29 cellular contexts compared by ENCODE assay signal in the genomic region with DNA sequence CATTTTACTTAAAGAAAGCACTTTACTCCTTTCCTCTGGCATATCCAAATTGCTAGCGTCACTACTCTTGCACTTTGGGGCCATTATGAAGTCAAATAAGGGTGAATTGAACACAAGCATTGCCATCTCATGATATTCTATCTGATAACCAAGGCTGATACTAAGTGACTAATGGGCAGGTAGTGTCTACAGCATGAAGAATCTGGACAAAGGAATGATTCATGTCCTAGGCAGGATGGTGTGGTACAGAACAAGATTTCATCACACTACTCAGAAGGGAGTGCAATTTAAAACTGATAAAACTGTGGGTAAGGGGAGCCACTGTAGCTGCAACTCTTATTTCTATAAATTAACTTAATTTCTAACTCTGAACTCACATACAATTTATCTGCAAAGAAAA. TPM values are rescaled to one million over a fixed set of nuclear protein-coding genes. Genes with fewer than 3 reads are reported as not detected.
DNase-seq lines count a peak whose midpoint lies in the region; ATAC-seq, FAIRE-seq and TF ChIP-seq lines count a peak whose summit lies in the region.
"Had no signal": no experiment of that assay in that cellular context is flagged by ENCODE, and none has a peak within 500 bp of the region (broad histone marks: within the 10 kb centered on the region; RNA-seq: fewer than 3 reads in every experiment).

No MANE protein-coding gene starts in this region.

- no peak overlapping the region for H3K4me3 ChIP-seq in astrocyte (ENCODE audit: insufficient read depth, low read depth, low read length)
- H3K4me3 ChIP-seq in foreskin fibroblast (ENCODE audit: low read depth in 1 of 2, low read length in 2 of 2), result no peak overlapping the region
- no peak overlapping the region for H3K4me3 ChIP-seq in CD8-positive, alpha-beta T cell (ENCODE audit: low read depth, low read length)
- H3K4me3 ChIP-seq: right atrium auricular region, stomach, vagina had no signal

- TF ChIP-seq CTCF in astrocyte (IDR thresholded peaks at IDR 0.05; ENCODE audit: insufficient read depth, low read depth, low read length), result no peak
- TF ChIP-seq CTCF in foreskin fibroblast (IDR thresholded peaks at IDR 0.05; ENCODE audit: low read depth, low read length), result no peak
- TF ChIP-seq CTCF in CD8-positive, alpha-beta T cell (IDR thresholded peaks at IDR 0.05), result no peak
- no peak for TF ChIP-seq CTCF in HFFc6 (IDR thresholded peaks at IDR 0.05)

- H3K27ac ChIP-seq in astrocyte (ENCODE audit: low read depth, low read length), result peak overlapping the region; percentile 24
- no peak overlapping the region for H3K27ac ChIP-seq in CD8-positive, alpha-beta T cell (ENCODE audit: low read depth, low read length)
- H3K27ac ChIP-seq: KMS-11, right atrium auricular region, stomach, vagina had no signal

- CTCF ChIA-PET in CD8-positive, alpha-beta T cell (lab: Charles Lee), result no interaction called here

- H3K4me3 Mint-ChIP-seq in astrocyte (ENCODE audit: unreplicated experiment) (no peak overlapping the region), HFFc6 (no peak overlapping the region)
- H3K4me3 Mint-ChIP-seq in CD8-positive, alpha-beta T cell, result no peak overlapping the region
- H3K4me3 Mint-ChIP-seq: activated B cell treated with CpG ODN at 0.5 μM for 24 hours; activated naive CD8-positive, alpha-beta T cell treated with anti-CD3 and anti-CD28 coated beads, Interleukin-2, amount 50 U/mL, for 24 hours; activated T-cell treated with anti-CD3 and anti-CD28 coated beads, Interleukin-2, amount 50 U/mL, for 24 hours; CD4-positive, CD25-positive, alpha-beta regulatory T cell; nephron progenitor cell had no signal

- no peak overlapping the region for H2AFZ ChIP-seq in astrocyte (ENCODE audit: low read depth, low read length)

- no peak overlapping the region for H3K9ac ChIP-seq in astrocyte (ENCODE audit: low read length)
- H3K9ac ChIP-seq: KMS-11 had no signal

- peaks cover 4% of the 10 kb centered on the region for H3K4me1 ChIP-seq in astrocyte (ENCODE audit: insufficient read depth, low read length)
- no peaks in the 10 kb centered on the region for H3K4me1 ChIP-seq in CD8-positive, alpha-beta T cell (ENCODE audit: insufficient read depth, low read length)
- H3K4me1 ChIP-seq: right atrium auricular region, stomach, vagina had no signal

- H3K36me3 Mint-ChIP-seq in astrocyte (ENCODE audit: low read depth, unreplicated experiment) (no peaks in the 10 kb centered on the region), HFFc6 (ENCODE audit: low read depth) (no peaks in the 10 kb centered on the region)
- H3K36me3 Mint-ChIP-seq in CD8-positive, alpha-beta T cell, result no peaks in the 10 kb centered on the region
- H3K36me3 Mint-ChIP-seq: CD4-positive, CD25-positive, alpha-beta regulatory T cell had no signal

- H3K36me3 ChIP-seq in astrocyte (ENCODE audit: insufficient read depth, low read length), result no peaks in the 10 kb centered on the region
- H3K36me3 ChIP-seq in CD8-positive, alpha-beta T cell (ENCODE audit: insufficient read depth, low read length), result no peaks in the 10 kb centered on the region
- H3K36me3 ChIP-seq: right atrium auricular region, stomach, vagina had no signal

- H3K27me3 ChIP-seq in astrocyte (ENCODE audit: insufficient read depth, low read length), result no peaks in the 10 kb centered on the region
- H3K27me3 ChIP-seq in CD8-positive, alpha-beta T cell (ENCODE audit: insufficient read depth, low read length), result no peaks in the 10 kb centered on the region
- H3K27me3 ChIP-seq: right atrium auricular region, stomach, vagina had no signal

- H3K27me3 Mint-ChIP-seq in astrocyte (ENCODE audit: low read depth, unreplicated experiment) (no peaks in the 10 kb centered on the region), HFFc6 (ENCODE audit: insufficient read depth) (no peaks in the 10 kb centered on the region)
- no peaks in the 10 kb centered on the region for H3K27me3 Mint-ChIP-seq in CD8-positive, alpha-beta T cell (ENCODE audit: low read depth)
- H3K27me3 Mint-ChIP-seq: activated B cell treated with CpG ODN at 0.5 μM for 24 hours; CD4-positive, CD25-positive, alpha-beta regulatory T cell had no signal

- no peaks in the 10 kb centered on the region for H3K79me2 ChIP-seq in astrocyte (ENCODE audit: insufficient read depth, low read length)

- H3K27ac Mint-ChIP-seq in astrocyte (ENCODE audit: unreplicated experiment) (peak overlapping the region; percentile 85), HFFc6 (no peak overlapping the region)
- H3K27ac Mint-ChIP-seq in CD8-positive, alpha-beta T cell, result no peak overlapping the region
- H3K27ac Mint-ChIP-seq: activated B cell treated with CpG ODN at 0.5 μM for 24 hours; activated naive CD8-positive, alpha-beta T cell treated with anti-CD3 and anti-CD28 coated beads, Interleukin-2, amount 50 U/mL, for 24 hours; activated T-cell treated with anti-CD3 and anti-CD28 coated beads, Interleukin-2, amount 50 U/mL, for 24 hours; CD4-positive, CD25-positive, alpha-beta regulatory T cell; nephron progenitor cell had no signal

- POLR2A ChIA-PET in CD8-positive, alpha-beta T cell (lab: Charles Lee), result no interaction called here

- no peaks in the 10 kb centered on the region for H3K9me3 ChIP-seq in astrocyte (ENCODE audit: insufficient read depth, low read depth, low read length)
- no peaks in the 10 kb centered on the region for H3K9me3 ChIP-seq in CD8-positive, alpha-beta T cell (ENCODE audit: low read length)
- H3K9me3 ChIP-seq: right atrium auricular region, stomach, vagina had no signal

- H3K9me3 Mint-ChIP-seq in astrocyte (ENCODE audit: unreplicated experiment) (no peaks in the 10 kb centered on the region), HFFc6 (peaks cover 6% of the 10 kb centered on the region)
- no peaks in the 10 kb centered on the region for H3K9me3 Mint-ChIP-seq in CD8-positive, alpha-beta T cell
- H3K9me3 Mint-ChIP-seq: activated B cell treated with CpG ODN at 0.5 μM for 24 hours; activated naive CD8-positive, alpha-beta T cell treated with anti-CD3 and anti-CD28 coated beads, Interleukin-2, amount 50 U/mL, for 24 hours; activated T-cell treated with anti-CD3 and anti-CD28 coated beads, Interleukin-2, amount 50 U/mL, for 24 hours; nephron progenitor cell had no signal

- peaks cover 13% of the 10 kb centered on the region for H3K4me1 Mint-ChIP-seq in astrocyte (ENCODE audit: low read depth, unreplicated experiment)
- H3K4me1 Mint-ChIP-seq in CD8-positive, alpha-beta T cell (ENCODE audit: low read depth), result no peaks in the 10 kb centered on the region
- H3K4me1 Mint-ChIP-seq in HFFc6 (ENCODE audit: low read depth), result no peaks in the 10 kb centered on the region; the same call in 1 of the 2 replicates
- H3K4me1 Mint-ChIP-seq: activated B cell treated with CpG ODN at 0.5 μM for 24 hours; activated naive CD8-positive, alpha-beta T cell treated with anti-CD3 and anti-CD28 coated beads, Interleukin-2, amount 50 U/mL, for 24 hours; CD4-positive, CD25-positive, alpha-beta regulatory T cell; nephron progenitor cell had no signal

- no peak overlapping the region for H3K4me2 ChIP-seq in astrocyte (ENCODE audit: low read length)
- H3K4me2 ChIP-seq: KMS-11 had no signal

- peak; percentile 6 for DNase-seq in A172 (ENCODE audit: low spot score)
- peak; percentile 75 for DNase-seq in HT1080 (ENCODE audit: low read depth)
- DNase-seq in astrocyte (ENCODE audit: low read depth), result peak; percentile 14
- peak; percentile 53 to 69 for DNase-seq in foreskin fibroblast
- DNase-seq in CD8-positive, alpha-beta T cell, result no peak
- DNase-seq in HFFc6, result no peak
- no peak for DNase-seq in activated gamma-delta T cell treated with Interleukin-2 at 50 U/mL for 16 hours
- no peak for DNase-seq in COLO668 (lab: John Stamatoyannopoulos, UW; ENCODE audit: unreplicated experiment)
- DNase-seq: activated B cell treated with CpG ODN at 0.5 μM for 24 hours; activated CD4-positive, alpha-beta T cell treated with anti-CD3 and anti-CD28 coated beads, Interleukin-2, amount 50 U/mL, for 1 hour; activated naive CD8-positive, alpha-beta T cell treated with anti-CD3 and anti-CD28 coated beads, Interleukin-2, amount 50 U/mL, for 24 hours; activated T-cell treated with anti-CD3 and anti-CD28 coated beads, Interleukin-2, amount 50 U/mL, for 24 hours; AML-193; CD4-positive, CD25-positive, alpha-beta regulatory T cell; cerebellar nuclear complex; hippocampal formation; NCI-H1417 treated with DMSO at 0.1 percent for 48 hours; NCI-H2081; NCI-H345; nephron progenitor cell; SIG-M5; stimulated activated CD4-positive, alpha-beta T cell treated with anti-CD3 and anti-CD28 coated beads, Interleukin-2, amount 100 ng/mL, for 48 hours; stomach; T1000 had no signal

- no peaks in the 10 kb centered on the region for H4K20me1 ChIP-seq in astrocyte (ENCODE audit: insufficient read depth, low read length)

- intact Hi-C loops in CD8-positive, alpha-beta T cell (cut with DNase I, micrococcal nuclease), result no loop called here

- FAIRE-seq in astrocyte (lab: Jason Lieb, UNC), result no peak
- FAIRE-seq: A204.1, GM12891 had no signal

- no peak for ATAC-seq in CD8-positive, alpha-beta T cell
- ATAC-seq: activated naive CD8-positive, alpha-beta T cell treated with anti-CD3 and anti-CD28 coated beads, Interleukin-2, amount 50 U/mL, for 24 hours had no signal

RNA-seq across cellular contexts. Expression of a gene that starts 7.7 kb away (rescaled TPM):
- total RNA-seq in A172 (2014; rRNA removed; shearing (Covaris generic)), result not detected in 2 replicates
- total RNA-seq in HT1080 (2014; rRNA removed; shearing (Covaris generic)), result 24.5 and 26.6 TPM in 2 replicates
- 25.7 and 31.9 TPM in 2 replicates for polyA plus RNA-seq in HT1080 (2015; cell fraction: cytosol; rRNA removed)
- polyA plus RNA-seq in HT1080 (2015; cell fraction: nucleus; rRNA removed), result 61.5 and 65.6 TPM in 2 replicates
- 14.0 and 16.7 TPM in 2 replicates for total RNA-seq in astrocyte
- not detected for total RNA-seq in CD8-positive, alpha-beta T cell
- total RNA-seq in HFFc6 (2021; fragmentation: NEBNext Ultra II Directional; extraction: Animal tissue kit (Norgen Biotek cat#: 25700)), result not detected
- total RNA-seq: activated B cell treated with CpG ODN at 0.5 μM for 24 hours; CD4-positive, CD25-positive, alpha-beta regulatory T cell; right atrium auricular region had no signal
- polyA plus RNA-seq: CD4-positive, CD25-positive, alpha-beta regulatory T cell had no signal

Comparison
In these comparisons a context has a peak if more than half of its experiments do, and no peak if none do; other contexts are left out.
1. DNase-seq: peak in A172 (single experiment), HT1080 (single experiment), astrocyte (single experiment) and foreskin fibroblast (2 of 2); none in CD8-positive, alpha-beta T cell (0 of 7), HFFc6 (single experiment), activated gamma-delta T cell treated with Interleukin-2 at 50 U/mL for 16 hours (single experiment) and COLO668 (single experiment).
2. RNA of a gene that starts 7.7 kb away (total RNA-seq): 24.5 to 26.6 TPM in HT1080 and 14.0 to 16.7 TPM in astrocyte; not detected in A172, not detected in CD8-positive, alpha-beta T cell and not detected in HFFc6; every median in the first group is over 10 times any median in the second.